ENCODE assay signal across 8 cellular contexts in the genomic region with DNA sequence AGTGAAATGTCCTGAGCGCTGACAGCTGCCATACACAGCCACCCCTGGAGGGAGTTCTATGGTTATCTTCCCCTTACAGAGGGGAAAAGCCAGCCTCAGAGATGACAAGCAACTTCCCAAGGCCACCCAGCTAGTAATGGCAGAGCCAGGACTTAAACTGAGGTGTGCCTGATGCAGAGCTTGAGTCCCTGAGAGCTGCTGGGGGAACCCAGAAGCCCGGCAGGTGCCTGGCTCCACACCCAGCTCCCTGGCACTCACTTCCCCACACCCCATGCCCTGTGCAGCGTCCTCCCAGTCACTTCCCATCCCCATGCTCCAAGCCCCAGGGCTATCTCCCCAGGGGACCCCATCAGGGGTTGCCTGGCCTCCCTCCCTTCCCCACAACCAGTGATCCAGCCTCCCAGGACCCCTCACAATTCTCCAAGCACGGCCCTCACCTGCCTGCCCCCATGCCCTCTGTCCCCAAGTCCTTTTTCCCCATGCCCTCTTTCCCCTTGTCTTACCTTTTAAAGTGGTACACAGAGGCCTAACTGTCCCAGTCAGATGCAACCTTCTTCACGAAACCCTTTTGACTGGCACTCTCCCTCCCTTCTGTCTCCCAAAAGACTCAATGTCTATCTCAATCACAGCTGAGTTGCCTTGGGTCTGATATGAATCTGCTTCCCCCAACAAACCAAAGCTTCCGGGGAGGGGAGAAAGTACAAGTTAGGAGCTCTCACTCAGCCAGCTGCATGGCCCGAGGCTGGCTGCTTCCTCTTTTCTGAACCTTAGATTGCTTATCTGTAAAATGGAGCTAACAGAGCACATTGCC. TPM values are rescaled to one million over a fixed set of nuclear protein-coding genes. Genes with fewer than 3 reads are reported as not detected.
A peak's percentile ranks its signal among the peaks of the same experiment; 100 is the strongest.
DNase-seq lines count a peak whose midpoint lies in the region; ATAC-seq and TF ChIP-seq lines count a peak whose summit lies in the region.

No MANE protein-coding gene starts in this region.

- in situ Hi-C loops in brain microvascular endothelial cell (cut with HindIII; ENCODE audit: low pct_ligation_motif_present, low sequenced_read_pairs), result no loop called here

- intact Hi-C loops in left ventricle myocardium superior (cut with micrococcal nuclease), result no loop called here

- H3K4me3 ChIP-seq in brain microvascular endothelial cell (ENCODE audit: low read depth, low read length) (no peak overlapping the region), gastroesophageal sphincter (no peak overlapping the region)

- H3K27me3 Mint-ChIP-seq in T-helper 2 cell treated with Interferon-gamma antibody and Interleukin-4, amounts not matched to agents 5 μg/mL and 100 μg/mL, for 36 hours (ENCODE audit: low read depth), result peaks cover 6% of the 10 kb centered on the region

- H3K27ac Mint-ChIP-seq in T-helper 2 cell treated with Interferon-gamma antibody and Interleukin-4, amounts not matched to agents 5 μg/mL and 100 μg/mL, for 36 hours, result peak overlapping the region; percentile 82

- ATAC-seq in HG03108 (IDR thresholded peaks at IDR 0.05; ENCODE audit: unreplicated experiment) (peak; percentile 87), left ventricle myocardium superior (peak; percentile 57), gastroesophageal sphincter (no peak)

- no peaks in the 10 kb centered on the region for H3K9me3 Mint-ChIP-seq in T-helper 2 cell treated with Interferon-gamma antibody and Interleukin-4, amounts not matched to agents 5 μg/mL and 100 μg/mL, for 36 hours

- no peaks in the 10 kb centered on the region for H3K27me3 ChIP-seq in brain microvascular endothelial cell (replicated peaks)
- peaks cover 36% of the 10 kb centered on the region for H3K27me3 ChIP-seq in gastroesophageal sphincter

- no peak for TF ChIP-seq EP300 in gastroesophageal sphincter (IDR thresholded peaks at IDR 0.05)

- DNase-seq in stimulated activated CD4-positive, alpha-beta T cell treated with anti-CD3 and anti-CD28 coated beads, Interleukin-1b, Interleukin-23, amount 100 ng/mL, for 48 hours, result peak; percentile 28
- no peak for DNase-seq in stimulated activated CD4-positive, alpha-beta T cell treated with anti-CD3 and anti-CD28 coated beads, Interleukin-12 subunit alpha, Interleukin-12 subunit beta, amount 100 ng/mL, for 4 hours
- DNase-seq in T-helper 2 cell treated with Interferon-gamma antibody and Interleukin-4, amounts not matched to agents 5 μg/mL and 100 μg/mL, for 36 hours (ENCODE audit: low spot score), result peak; percentile 17
- DNase-seq in left ventricle myocardium superior, result peak; percentile 53
- DNase-seq in brain microvascular endothelial cell, result no peak
- no peak for DNase-seq in middle frontal gyrus (ENCODE audit: extremely low spot score, low spot score)

- H3K36me3 Mint-ChIP-seq in T-helper 2 cell treated with Interferon-gamma antibody and Interleukin-4, amounts not matched to agents 5 μg/mL and 100 μg/mL, for 36 hours (ENCODE audit: low read depth), result no peaks in the 10 kb centered on the region

- H3K4me1 Mint-ChIP-seq in T-helper 2 cell treated with Interferon-gamma antibody and Interleukin-4, amounts not matched to agents 5 μg/mL and 100 μg/mL, for 36 hours (ENCODE audit: low read depth), result peaks cover 17% of the 10 kb centered on the region

- TF ChIP-seq POLR2A in gastroesophageal sphincter (IDR thresholded peaks at IDR 0.05), result no peak

- H3K27ac ChIP-seq in brain microvascular endothelial cell, result no peak overlapping the region
- H3K27ac ChIP-seq in gastroesophageal sphincter, result no peak overlapping the region

- no peaks in the 10 kb centered on the region for H3K4me1 ChIP-seq in gastroesophageal sphincter

- H3K4me3 Mint-ChIP-seq in T-helper 2 cell treated with Interferon-gamma antibody and Interleukin-4, amounts not matched to agents 5 μg/mL and 100 μg/mL, for 36 hours, result peak overlapping the region; percentile 79

- H3K9me3 ChIP-seq in gastroesophageal sphincter, result no peaks in the 10 kb centered on the region

- TF ChIP-seq CTCF in brain microvascular endothelial cell (IDR thresholded peaks at IDR 0.05; ENCODE audit: low read depth, low read length, missing control alignments) (no peak), gastroesophageal sphincter (IDR thresholded peaks at IDR 0.05) (no peak)

- H3K36me3 ChIP-seq in brain microvascular endothelial cell (replicated peaks) (no peaks in the 10 kb centered on the region), gastroesophageal sphincter (no peaks in the 10 kb centered on the region)

- WGBS in gastroesophageal sphincter (ENCODE audit: low coverage in 1 of 2), 2 donors, result 52 to 74% methylated on average over 4 of the region's 7 CpGs

RNA-seq across cellular contexts. Expression of a gene that starts 39.8 kb away (rescaled TPM):
- total RNA-seq in left ventricle myocardium superior (1.3 TPM), gastroesophageal sphincter (1 to 10 TPM; 1.8 to 3.6 (median 2.2) TPM)

Comparison
In these comparisons a context has a peak if more than half of its experiments do, and no peak if none do; other contexts are left out.
1. DNase-seq: peak in stimulated activated CD4-positive, alpha-beta T cell treated with anti-CD3 and anti-CD28 coated beads, Interleukin-1b, Interleukin-23, amount 100 ng/mL, for 48 hours (single experiment), T-helper 2 cell treated with Interferon-gamma antibody and Interleukin-4, amounts not matched to agents 5 μg/mL and 100 μg/mL, for 36 hours (single experiment) and left ventricle myocardium superior (single experiment); none in stimulated activated CD4-positive, alpha-beta T cell treated with anti-CD3 and anti-CD28 coated beads, Interleukin-12 subunit alpha, Interleukin-12 subunit beta, amount 100 ng/mL, for 4 hours (single experiment), brain microvascular endothelial cell (single experiment) and middle frontal gyrus (single experiment).